17 cellular contexts compared by ENCODE assay signal in genomic region chr2:96580771-96581170, GRCh38. TPM values are rescaled to one million over a fixed set of nuclear protein-coding genes. Genes with fewer than 3 reads are reported as not detected.
DNase-seq lines count a peak whose midpoint lies in the region; ATAC-seq, FAIRE-seq and TF ChIP-seq lines count a peak whose summit lies in the region.
"Had no signal": no experiment of that assay in that cellular context is flagged by ENCODE, and none has a peak within 500 bp of the region (broad histone marks: within the 10 kb centered on the region; RNA-seq: fewer than 3 reads in every experiment).

No MANE protein-coding gene starts in this region.

- no peaks in the 10 kb centered on the region for H3K4me1 Mint-ChIP-seq in activated CD8-positive, alpha-beta T cell treated with anti-CD3 and anti-CD28 coated beads for 36 hours (ENCODE audit: low read depth)
- H3K4me1 Mint-ChIP-seq in activated CD8-positive, alpha-beta T cell treated with anti-CD3 and anti-CD28 coated beads, Interleukin-2, amount 10 ng/mL, durations not matched to agents 7 days and 5 days (ENCODE audit: low read depth): no peaks in the 10 kb centered on the region

- H4K20me1 ChIP-seq in H1 (replicated peaks in 1 of 2; ENCODE audit: control insufficient read depth in 1 of 2, insufficient read depth in 2 of 2, low read length in 2 of 2): no peaks in the 10 kb centered on the region
- H4K20me1 ChIP-seq in smooth muscle cell (ENCODE audit: low read depth): no peaks in the 10 kb centered on the region

- H2AK5ac ChIP-seq in H1 (ENCODE audit: low read depth, low read length): no peak overlapping the region

- CTCF ChIA-PET in activated CD8-positive, alpha-beta T cell treated with anti-CD3 and anti-CD28 coated beads for 36 hours (lab: Charles Lee): interaction anchor here (1.1 to 1.3 kb wide), 2 partner anchors 27 kb away, joined by 3 read pairs; no protein-coding TSS in a partner anchor
- CTCF ChIA-PET in activated CD8-positive, alpha-beta T cell treated with anti-CD3 and anti-CD28 coated beads, Interleukin-2, amount 10 ng/mL, durations not matched to agents 7 days and 5 days (lab: Charles Lee): interaction anchor here (0.9 to 1.6 kb wide), 2 partner anchors 12 to 14 kb away, joined by 3 to 4 read pairs; no protein-coding TSS in a partner anchor
- CTCF ChIA-PET in H1 (lab: Charles Lee; ENCODE audit: partially characterized antibody): interaction anchor here (0.6 to 2.1 kb wide), 5 partner anchors 11 to 30 kb away, joined by 3 to 7 read pairs (median 3); no protein-coding TSS in a partner anchor

- DNase-seq in activated CD8-positive, alpha-beta T cell treated with anti-CD3 and anti-CD28 coated beads for 36 hours: peak; percentile 12
- DNase-seq in activated CD8-positive, alpha-beta T cell treated with anti-CD3 and anti-CD28 coated beads, Interleukin-2, amount 10 ng/mL, durations not matched to agents 7 days and 5 days: no peak
- DNase-seq in NCI-H2171 (lab: John Stamatoyannopoulos, UW) (peak; percentile 13), H1 (ENCODE audit: low read depth in 1 of 2, low spot score in 2 of 2) (no peak), smooth muscle cell (lab: John Stamatoyannopoulos, UW; ENCODE audit: unreplicated experiment) (no peak), NOMO-1 (lab: John Stamatoyannopoulos, UW; ENCODE audit: unreplicated experiment in 2 of 2) (no peak), NCI-H1694 treated with DMSO at 0.1 percent for 48 hours (lab: John Stamatoyannopoulos, UW) (no peak)
- DNase-seq: activated CD8-positive, alpha-beta memory T cell treated with anti-CD3 and anti-CD28 coated beads, Interleukin-2, amount 50 U/mL, for 4 hours; AML-193; NCI-H2107; spleen; stimulated activated naive CD8-positive, alpha-beta T cell treated with anti-CD3 and anti-CD28 coated beads, Interleukin-15, Interleukin-2, amounts not matched to agents 100 U/mL and 50 U/mL, for 24 hours; T-helper 2 cell had no signal

- H4K8ac ChIP-seq in H1 (ENCODE audit: extremely low read depth, insufficient read depth, low read length): peak overlapping the region; percentile 23; the same call in 1 of the 2 replicates

- no peak for TF ChIP-seq POLR2A in H1 (IDR thresholded peaks at IDR 0.05; ENCODE audit: control extremely low read depth in 1 of 2, low read depth in 2 of 2, low read length in 2 of 2)

- no peak for TF ChIP-seq EP300 in H1 (IDR thresholded peaks at IDR 0.05; ENCODE audit: borderline replicate concordance in 1 of 2, low read depth in 2 of 2, low read length in 2 of 2)

- H2BK12ac ChIP-seq in H1 (ENCODE audit: low read depth, low read length): no peak overlapping the region

- H3K56ac ChIP-seq in H1 (replicated peaks; ENCODE audit: insufficient read length, low read depth, low read length): no peak overlapping the region

- peak; percentile 25 to 44; a peak in 3 of 4 replicates for TF ChIP-seq RAD21 in H1 (IDR thresholded peaks at IDR 0.05 in 1 of 2, conservative IDR thresholded peaks at IDR 0.05 in 1 of 2; ENCODE audit: low read depth in 2 of 2, low read length in 2 of 2)

- H3K4me3 Mint-ChIP-seq in activated CD8-positive, alpha-beta T cell treated with anti-CD3 and anti-CD28 coated beads for 36 hours: no peak overlapping the region
- no peak overlapping the region for H3K4me3 Mint-ChIP-seq in activated CD8-positive, alpha-beta T cell treated with anti-CD3 and anti-CD28 coated beads, Interleukin-2, amount 10 ng/mL, durations not matched to agents 7 days and 5 days

- no peak overlapping the region for H3K4me3 ChIP-seq in H1 (ENCODE audit: extremely low read depth in 1 of 4, insufficient read depth in 2 of 4, low read depth in 3 of 4, low read length in 4 of 4)
- H3K4me3 ChIP-seq in smooth muscle cell: no peak overlapping the region
- H3K4me3 ChIP-seq: body of pancreas, gastroesophageal sphincter, spleen had no signal

- H3K18ac ChIP-seq in H1 (ENCODE audit: extremely low read depth, low read length): no peak overlapping the region

- H3K4me1 ChIP-seq in H1 (replicated peaks in 1 of 4; ENCODE audit: control insufficient read depth in 3 of 4, insufficient read depth in 4 of 4, low read length in 3 of 4) (no peaks in the 10 kb centered on the region), smooth muscle cell (ENCODE audit: low read depth) (no peaks in the 10 kb centered on the region)
- H3K4me1 ChIP-seq: body of pancreas, gastroesophageal sphincter, spleen had no signal

- POLR2A ChIA-PET in activated CD8-positive, alpha-beta T cell treated with anti-CD3 and anti-CD28 coated beads for 36 hours (lab: Charles Lee): no interaction called here
- POLR2A ChIA-PET in activated CD8-positive, alpha-beta T cell treated with anti-CD3 and anti-CD28 coated beads, Interleukin-2, amount 10 ng/mL, durations not matched to agents 7 days and 5 days (lab: Charles Lee): interaction anchor here (0.6 kb wide), 1 partner anchor 12 kb away, joined by 3 read pairs; no protein-coding TSS in a partner anchor
- POLR2A ChIA-PET in H1 (lab: Charles Lee; ENCODE audit: partially characterized antibody): no interaction called here

- H2BK15ac ChIP-seq in H1 (ENCODE audit: low read length): no peak overlapping the region

- H3K23me2 ChIP-seq in H1 (ENCODE audit: low read depth, low read length): no peaks in the 10 kb centered on the region

- WGBS in H1 (ENCODE audit: extremely low coverage in 1 of 2, insufficient coverage in 1 of 2, insufficient read length in 1 of 2, insufficient replicate concordance in 2 of 2, low coverage in 1 of 2, low lambda C conversion rate in 2 of 2, missing lambda C conversion rate in 1 of 2), 2 experiments: 95% methylated on average over 4 of the region's 4 CpGs; no CpG with 5 or more reads in 1 of the 2 experiments
- 61% methylated on average over 4 of the region's 4 CpGs for WGBS in smooth muscle cell (ENCODE audit: low lambda C conversion rate)

- H2AFZ ChIP-seq in H1 (ENCODE audit: low read length) (no peak overlapping the region), smooth muscle cell (ENCODE audit: low read depth) (no peak overlapping the region)

- no peak overlapping the region for H3K4ac ChIP-seq in H1 (replicated peaks; ENCODE audit: insufficient read length, low read depth, low read length)

- ATAC-seq in activated CD8-positive, alpha-beta T cell treated with anti-CD3 and anti-CD28 coated beads for 36 hours: no peak
- no peak for ATAC-seq in activated CD8-positive, alpha-beta T cell treated with anti-CD3 and anti-CD28 coated beads, Interleukin-2, amount 10 ng/mL, durations not matched to agents 7 days and 5 days
- no peak for ATAC-seq in HG03354 (IDR thresholded peaks at IDR 0.05; ENCODE audit: poor library complexity, severe bottlenecking, unreplicated experiment)
- ATAC-seq: body of pancreas; gastroesophageal sphincter; stimulated activated naive CD8-positive, alpha-beta T cell treated with anti-CD3 and anti-CD28 coated beads, Interleukin-15, Interleukin-2, amounts not matched to agents 100 U/mL and 50 U/mL, for 24 hours had no signal

- intact Hi-C loops in activated CD8-positive, alpha-beta T cell treated with anti-CD3 and anti-CD28 coated beads for 36 hours (cut with micrococcal nuclease): no loop called here

- no peaks in the 10 kb centered on the region for H3K36me3 ChIP-seq in H1 (ENCODE audit: control insufficient read depth in 2 of 4, insufficient read depth in 4 of 4, low read length in 3 of 4)
- H3K36me3 ChIP-seq in smooth muscle cell (ENCODE audit: low read depth): no peaks in the 10 kb centered on the region

- no peak overlapping the region for H2BK20ac ChIP-seq in H1 (ENCODE audit: low read length)

- H3K36me3 Mint-ChIP-seq in activated CD8-positive, alpha-beta T cell treated with anti-CD3 and anti-CD28 coated beads for 36 hours (ENCODE audit: low read depth): peaks cover 3% of the 10 kb centered on the region
- H3K36me3 Mint-ChIP-seq in activated CD8-positive, alpha-beta T cell treated with anti-CD3 and anti-CD28 coated beads, Interleukin-2, amount 10 ng/mL, durations not matched to agents 7 days and 5 days (ENCODE audit: low read depth): peaks cover 9% of the 10 kb centered on the region

- H2BK5ac ChIP-seq in H1 (ENCODE audit: low read depth, low read length): no peak overlapping the region

- FAIRE-seq in H1 (lab: Jason Lieb, UNC): no peak
- FAIRE-seq: GM12892 had no signal

- H3K27me3 ChIP-seq in H1 (replicated peaks in 1 of 4; ENCODE audit: control insufficient read depth in 3 of 4, extremely low read depth in 1 of 4, insufficient read depth in 3 of 4, low read length in 3 of 4) (no peaks in the 10 kb centered on the region), smooth muscle cell (ENCODE audit: low read depth) (no peaks in the 10 kb centered on the region)
- H3K27me3 ChIP-seq: body of pancreas, gastroesophageal sphincter, spleen had no signal

- H3K23ac ChIP-seq in H1 (ENCODE audit: insufficient read length): no peak overlapping the region

- no peak overlapping the region for H4K5ac ChIP-seq in H1 (ENCODE audit: insufficient read length, low read depth, low read length)

- H3K4me2 ChIP-seq in H1 (ENCODE audit: insufficient read depth in 1 of 2, low read depth in 2 of 2, low read length in 2 of 2) (no peak overlapping the region), smooth muscle cell (no peak overlapping the region)

- no peak overlapping the region for H4K91ac ChIP-seq in H1 (replicated peaks; ENCODE audit: insufficient read length, low read length)

- H3K79me1 ChIP-seq in H1 (ENCODE audit: low read depth, low read length): no peaks in the 10 kb centered on the region

- H3K27ac Mint-ChIP-seq in activated CD8-positive, alpha-beta T cell treated with anti-CD3 and anti-CD28 coated beads for 36 hours: no peak overlapping the region
- H3K27ac Mint-ChIP-seq in activated CD8-positive, alpha-beta T cell treated with anti-CD3 and anti-CD28 coated beads, Interleukin-2, amount 10 ng/mL, durations not matched to agents 7 days and 5 days: no peak overlapping the region

- no peaks in the 10 kb centered on the region for H3K9me3 ChIP-seq in H1 (ENCODE audit: insufficient read depth in 2 of 2, low read depth in 1 of 2, low read length in 1 of 2)
- no peaks in the 10 kb centered on the region for H3K9me3 ChIP-seq in smooth muscle cell (replicated peaks; ENCODE audit: low read depth)
- H3K9me3 ChIP-seq: body of pancreas, gastroesophageal sphincter, spleen had no signal

- H3K79me2 ChIP-seq in H1 (ENCODE audit: control insufficient read depth in 1 of 2, insufficient read depth in 2 of 2, low read length in 2 of 2) (no peaks in the 10 kb centered on the region), smooth muscle cell (ENCODE audit: low read depth) (no peaks in the 10 kb centered on the region)

- TF ChIP-seq CTCF in activated CD8-positive, alpha-beta T cell treated with anti-CD3 and anti-CD28 coated beads for 36 hours (IDR thresholded peaks at IDR 0.05): no peak
- peak; percentile 12 to 31 (median 12); a peak in 3 of 4 replicates for TF ChIP-seq CTCF in H1 (IDR thresholded peaks at IDR 0.05; ENCODE audit: control extremely low read depth in 1 of 3, insufficient read depth in 1 of 3, low read depth in 1 of 3, low read length in 3 of 3)
- peak; percentile 28 for TF ChIP-seq CTCF in smooth muscle cell (IDR thresholded peaks at IDR 0.05; ENCODE audit: borderline replicate concordance, insufficient read depth, poor library complexity, severe bottlenecking)

- no peak overlapping the region for H3K14ac ChIP-seq in H1 (ENCODE audit: insufficient read length)

- H3K9me3 Mint-ChIP-seq in activated CD8-positive, alpha-beta T cell treated with anti-CD3 and anti-CD28 coated beads for 36 hours: no peaks in the 10 kb centered on the region
- no peaks in the 10 kb centered on the region for H3K9me3 Mint-ChIP-seq in activated CD8-positive, alpha-beta T cell treated with anti-CD3 and anti-CD28 coated beads, Interleukin-2, amount 10 ng/mL, durations not matched to agents 7 days and 5 days (ENCODE audit: insufficient read depth)

- H3K27ac ChIP-seq in H1 (ENCODE audit: low read depth, low read length) (no peak overlapping the region), smooth muscle cell (ENCODE audit: low read depth) (no peak overlapping the region)
- H3K27ac ChIP-seq: body of pancreas, gastroesophageal sphincter, spleen had no signal

- no peaks in the 10 kb centered on the region for H3K27me3 Mint-ChIP-seq in activated CD8-positive, alpha-beta T cell treated with anti-CD3 and anti-CD28 coated beads for 36 hours
- H3K27me3 Mint-ChIP-seq in activated CD8-positive, alpha-beta T cell treated with anti-CD3 and anti-CD28 coated beads, Interleukin-2, amount 10 ng/mL, durations not matched to agents 7 days and 5 days (ENCODE audit: low read depth): no peaks in the 10 kb centered on the region

- H3F3A ChIP-seq in smooth muscle cell (ENCODE audit: low read depth): no peaks in the 10 kb centered on the region

- no peak overlapping the region for H2BK120ac ChIP-seq in H1 (replicated peaks; ENCODE audit: low read depth, low read length)

- H3K9ac ChIP-seq in H1 (replicated peaks in 1 of 4; ENCODE audit: extremely low read depth in 1 of 4, low read depth in 3 of 4, low read length in 3 of 4) (no peak overlapping the region), smooth muscle cell (ENCODE audit: low read depth) (no peak overlapping the region)

RNA-seq across cellular contexts. Expression of gene ARID5A, which starts 44.2 kb away (rescaled TPM):
- total RNA-seq in activated CD8-positive, alpha-beta T cell treated with anti-CD3 and anti-CD28 coated beads for 36 hours: 10 to 100 TPM; 61.5 to 64.3 TPM
- total RNA-seq in activated CD8-positive, alpha-beta T cell treated with anti-CD3 and anti-CD28 coated beads, Interleukin-2, amount 10 ng/mL, durations not matched to agents 7 days and 5 days: 10 to 100 TPM; 37.7 to 40.1 TPM
- total RNA-seq in H1 (2021; fragmentation: NEBNext Ultra II Directional; extraction: Animal tissue kit (Norgen Biotek cat#: 25700)): 4.4 and 5.3 TPM in 2 replicates
- polyA plus RNA-seq in H1 (2011; rRNA removed) (3.3 and 3.8 TPM in 2 replicates), smooth muscle cell (20.4 and 25.6 TPM in 2 replicates)
- 2.8 TPM for polyA plus RNA-seq in H1 (2011; cell fraction: cytosol; rRNA removed)
- polyA plus RNA-seq in H1 (2011; cell fraction: nucleus; rRNA removed): 5.1 TPM
- polyA plus RNA-seq in H1 (2012, experiment 1 of 2): 1.8 to 4.2 TPM (median 3.5 TPM) in 4 replicates
- polyA plus RNA-seq in H1 (2012, experiment 2 of 2): 3.3 TPM
- polyA plus RNA-seq in H1 (2013, experiment 1 of 2): 4.2 TPM
- 4.2 TPM for polyA plus RNA-seq in H1 (2013, experiment 2 of 2)
- 0.76 and 1.4 TPM in 2 replicates for polyA minus RNA-seq in H1 (2011; rRNA and poly(A)+ RNA removed)
- polyA minus RNA-seq in H1 (2011; cell fraction: cytosol; rRNA and poly(A)+ RNA removed): 4.3 TPM
- polyA minus RNA-seq in H1 (2011; cell fraction: nucleus; rRNA and poly(A)+ RNA removed): 3.3 TPM
- 11.0 and 12.1 TPM in 2 replicates for total RNA-seq in smooth muscle cell

RNA-seq across cellular contexts. Expression of gene KANSL3, which starts 57.3 kb away (rescaled TPM):
- 10 to 100 TPM; 37.8 to 39.8 TPM for total RNA-seq in activated CD8-positive, alpha-beta T cell treated with anti-CD3 and anti-CD28 coated beads for 36 hours
- total RNA-seq in activated CD8-positive, alpha-beta T cell treated with anti-CD3 and anti-CD28 coated beads, Interleukin-2, amount 10 ng/mL, durations not matched to agents 7 days and 5 days: 10 to 100 TPM; 60.8 to 64.4 TPM
- total RNA-seq in H1 (2021; fragmentation: NEBNext Ultra II Directional; extraction: Animal tissue kit (Norgen Biotek cat#: 25700)): 31.4 and 32.6 TPM in 2 replicates
- polyA plus RNA-seq in H1 (2011; rRNA removed) (19.8 and 30.4 TPM in 2 replicates), smooth muscle cell (12.0 and 14.6 TPM in 2 replicates)
- polyA plus RNA-seq in H1 (2011; cell fraction: cytosol; rRNA removed): 19.8 TPM
- polyA plus RNA-seq in H1 (2011; cell fraction: nucleus; rRNA removed): 78.4 TPM
- 23.3 to 27.3 TPM (median 25.1 TPM) in 4 replicates for polyA plus RNA-seq in H1 (2012, experiment 1 of 2)
- 10.6 TPM for polyA plus RNA-seq in H1 (2012, experiment 2 of 2)
- 13.0 TPM for polyA plus RNA-seq in H1 (2013, experiment 1 of 2)
- polyA plus RNA-seq in H1 (2013, experiment 2 of 2): 12.2 TPM
- polyA minus RNA-seq in H1 (2011; rRNA and poly(A)+ RNA removed): 81.0 and 84.5 TPM in 2 replicates
- 19.4 TPM for polyA minus RNA-seq in H1 (2011; cell fraction: cytosol; rRNA and poly(A)+ RNA removed)
- 55.6 TPM for polyA minus RNA-seq in H1 (2011; cell fraction: nucleus; rRNA and poly(A)+ RNA removed)
- total RNA-seq in smooth muscle cell: 13.3 and 16.2 TPM in 2 replicates

Comparison
In these comparisons a context has a peak if more than half of its experiments do, and no peak if none do; other contexts are left out.
1. DNase-seq: peak in activated CD8-positive, alpha-beta T cell treated with anti-CD3 and anti-CD28 coated beads for 36 hours (single experiment) and NCI-H2171 (single experiment); none in activated CD8-positive, alpha-beta T cell treated with anti-CD3 and anti-CD28 coated beads, Interleukin-2, amount 10 ng/mL, durations not matched to agents 7 days and 5 days (single experiment), H1 (0 of 2), smooth muscle cell (single experiment), NOMO-1 (0 of 2) and NCI-H1694 treated with DMSO at 0.1 percent for 48 hours (single experiment).